Comparison of ENCODE assay signal across 11 cellular contexts in genomic region chr3:12468276-12468675, GRCh38. TPM values are rescaled to one million over a fixed set of nuclear protein-coding genes. Genes with fewer than 3 reads are reported as not detected.
DNase-seq lines count a peak whose midpoint lies in the region; ATAC-seq and TF ChIP-seq lines count a peak whose summit lies in the region.
"Had no signal": no experiment of that assay in that cellular context is flagged by ENCODE, and none has a peak within 500 bp of the region (broad histone marks: within the 10 kb centered on the region; RNA-seq: fewer than 3 reads in every experiment).

No MANE protein-coding gene starts in this region.

- H2BK12ac ChIP-seq in mesenchymal stem cell (ENCODE audit: low read length in 2 of 2) (no peak overlapping the region), trophoblast cell (ENCODE audit: low read length) (peak overlapping the region; percentile 67)

- H4K91ac ChIP-seq in mesenchymal stem cell (ENCODE audit: low read length) (no peak overlapping the region), trophoblast cell (ENCODE audit: low read depth, low read length) (peak overlapping the region; percentile 37)

- H3K18ac ChIP-seq in mesenchymal stem cell (ENCODE audit: low read depth in 1 of 2, low read length in 2 of 2): no peak overlapping the region
- no peak overlapping the region for H3K18ac ChIP-seq in trophoblast cell (ENCODE audit: low read length)

- no peak overlapping the region for H2BK15ac ChIP-seq in mesenchymal stem cell (ENCODE audit: low read depth, poor library complexity, severe bottlenecking)

- no peaks in the 10 kb centered on the region for H3K9me2 ChIP-seq in PC-3 (replicated peaks; ENCODE audit: low read length)

- H2AFZ ChIP-seq in PC-3 (ENCODE audit: low read length): no peak overlapping the region
- H2AFZ ChIP-seq in mesenchymal stem cell (ENCODE audit: low read depth, low read length): no peak overlapping the region
- H2AFZ ChIP-seq in trophoblast cell (ENCODE audit: insufficient read depth, low read length, poor library complexity): no peak overlapping the region

- H4K8ac ChIP-seq in mesenchymal stem cell (ENCODE audit: low read length) (no peak overlapping the region), trophoblast cell (ENCODE audit: low read depth, low read length) (no peak overlapping the region)

- WGBS in mesenchymal stem cell: 85% methylated on average over 6 of the region's 6 CpGs
- no CpG with 5 or more reads among the region's 6 CpGs for WGBS in trophoblast cell (ENCODE audit: extremely low coverage, insufficient coverage, insufficient read length)

- H3K27ac ChIP-seq in PC-3 (ENCODE audit: low read length) (peak overlapping the region; percentile 99), mesenchymal stem cell (ENCODE audit: low read length, poor library complexity, severe bottlenecking) (no peak overlapping the region), trophoblast cell (ENCODE audit: low read depth, low read length) (no peak overlapping the region)

- H3K14ac ChIP-seq in mesenchymal stem cell (ENCODE audit: low read length in 2 of 2) (no peak overlapping the region), trophoblast cell (ENCODE audit: low read length) (peak overlapping the region; percentile 12)

- no peak overlapping the region for H3K4me3 ChIP-seq in PC-3 (ENCODE audit: low read length)
- no peak overlapping the region for H3K4me3 ChIP-seq in mesenchymal stem cell (ENCODE audit: insufficient read depth in 1 of 2, low read depth in 1 of 2, low read length in 2 of 2)
- H3K4me3 ChIP-seq in trophoblast cell (ENCODE audit: low read depth, low read length): no peak overlapping the region

- H2BK120ac ChIP-seq in mesenchymal stem cell (ENCODE audit: low read depth, low read length): no peak overlapping the region
- peak overlapping the region; percentile 9 for H2BK120ac ChIP-seq in trophoblast cell (ENCODE audit: insufficient read depth, low read length, poor library complexity)

- H2BK5ac ChIP-seq in mesenchymal stem cell (ENCODE audit: low read depth, low read length, poor library complexity, severe bottlenecking) (no peak overlapping the region), trophoblast cell (ENCODE audit: low read depth, low read length, poor library complexity) (no peak overlapping the region)

- CTCF ChIA-PET in PC-3 (lab: Charles Lee): interaction anchor here (0.7 kb wide), 1 partner anchor 81 kb away, joined by 6 read pairs; no protein-coding TSS in a partner anchor

- H3K36me3 ChIP-seq in PC-3 (ENCODE audit: low read depth, low read length) (no peaks in the 10 kb centered on the region), mesenchymal stem cell (ENCODE audit: control insufficient read depth in 1 of 2, insufficient read depth in 2 of 2, low read depth in 1 of 2, low read length in 2 of 2) (no peaks in the 10 kb centered on the region), trophoblast cell (ENCODE audit: control insufficient read depth in 1 of 2, insufficient read depth in 2 of 2, low read length in 2 of 2) (no peaks in the 10 kb centered on the region)

- H4K12ac ChIP-seq in trophoblast cell (ENCODE audit: low read depth, low read length): no peak overlapping the region

- H3K9ac ChIP-seq in PC-3 (ENCODE audit: low read length) (0 out of 2 replicates have a peak overlapping the region, but pooled peaks have one; percentile 0), mesenchymal stem cell (ENCODE audit: low read length) (no peak overlapping the region), trophoblast cell (ENCODE audit: low read length) (no peak overlapping the region)

- intact Hi-C loops in PC-3 (cut with micrococcal nuclease): no loop called here

- H4K20me1 ChIP-seq in PC-3 (ENCODE audit: low read length): no peaks in the 10 kb centered on the region

- no peaks in the 10 kb centered on the region for H3K27me3 ChIP-seq in PC-3 (ENCODE audit: low read length)
- H3K27me3 ChIP-seq in mesenchymal stem cell (ENCODE audit: control insufficient read depth in 1 of 2, insufficient read depth in 1 of 2, low read length in 2 of 2): no peaks in the 10 kb centered on the region
- no peaks in the 10 kb centered on the region for H3K27me3 ChIP-seq in trophoblast cell (ENCODE audit: insufficient read depth, low read length)

- TF ChIP-seq CTCF in PC-3 (conservative IDR thresholded peaks at IDR 0.05; ENCODE audit: low read depth, low read length): no peak

- DNase-seq in PC-3: no peak
- no peak for DNase-seq in mesenchymal stem cell
- peak in 1 of 2 donors; percentile 64 for DNase-seq in trophoblast cell
- DNase-seq in GDM1 (lab: John Stamatoyannopoulos, UW): no peak
- DNase-seq in OCI-M1 (lab: John Stamatoyannopoulos, UW): no peak
- DNase-seq: CD8-positive, alpha-beta T cell; COR-L47; HCEC 1CT had no signal

- H3K79me2 ChIP-seq in PC-3 (ENCODE audit: low read length) (peaks cover 12% of the 10 kb centered on the region), trophoblast cell (ENCODE audit: control insufficient read depth, insufficient read depth, low read length, poor library complexity) (no peaks in the 10 kb centered on the region)

- H3K9me3 ChIP-seq in PC-3 (ENCODE audit: low read length) (no peaks in the 10 kb centered on the region), mesenchymal stem cell (ENCODE audit: control insufficient read depth, low read length) (no peaks in the 10 kb centered on the region), trophoblast cell (ENCODE audit: insufficient read depth, low read depth, low read length) (no peaks in the 10 kb centered on the region)

- no peak overlapping the region for H3K23ac ChIP-seq in mesenchymal stem cell (ENCODE audit: low read length in 2 of 2)
- no peak overlapping the region for H3K23ac ChIP-seq in trophoblast cell (ENCODE audit: low read length)

- ATAC-seq in PC-3: no peak
- ATAC-seq in HG02623 (IDR thresholded peaks at IDR 0.05; ENCODE audit: unreplicated experiment): no peak
- no peak for ATAC-seq in HG02678 (IDR thresholded peaks at IDR 0.05; ENCODE audit: unreplicated experiment)
- ATAC-seq: CD8-positive, alpha-beta T cell; HepG2 had no signal

- H3K79me1 ChIP-seq in mesenchymal stem cell (replicated peaks; ENCODE audit: low read length, poor library complexity, severe bottlenecking) (no peaks in the 10 kb centered on the region), trophoblast cell (ENCODE audit: low read length) (peaks cover 8% of the 10 kb centered on the region)

- H3K4me1 ChIP-seq in PC-3 (ENCODE audit: insufficient read depth, low read length) (peaks cover 30% of the 10 kb centered on the region), mesenchymal stem cell (ENCODE audit: control insufficient read depth, insufficient read depth, low read depth, low read length) (peaks cover 22% of the 10 kb centered on the region), trophoblast cell (ENCODE audit: control insufficient read depth in 1 of 2, insufficient read depth in 2 of 2, low read length in 2 of 2) (peaks cover 10 to 27% of the 10 kb centered on the region in 2 experiments)

- no TSS peak for BruUV-seq in PC-3 (replicated peaks; lab: Mats Ljungman, UMichigan)

- H2AK5ac ChIP-seq in mesenchymal stem cell (ENCODE audit: low read length, severe bottlenecking) (peak overlapping the region; percentile 3), trophoblast cell (ENCODE audit: low read length) (peak overlapping the region; percentile 70)

- POLR2A ChIA-PET in PC-3 (lab: Charles Lee; ENCODE audit: unreplicated experiment): no interaction called here

- H3F3A ChIP-seq in PC-3 (ENCODE audit: low read length, unreplicated experiment): peaks cover 13% of the 10 kb centered on the region

- no peak overlapping the region for H3K4me2 ChIP-seq in PC-3 (ENCODE audit: low read length)
- H3K4me2 ChIP-seq in mesenchymal stem cell (ENCODE audit: low read length, poor library complexity, severe bottlenecking): no peak overlapping the region
- H3K4me2 ChIP-seq in trophoblast cell (ENCODE audit: low read length): no peak overlapping the region

- H3K4ac ChIP-seq in mesenchymal stem cell (ENCODE audit: low read depth in 1 of 2, low read length in 2 of 2): no peak overlapping the region
- no peak overlapping the region for H3K4ac ChIP-seq in trophoblast cell (ENCODE audit: low read depth, low read length)

RNA-seq across cellular contexts. Expression of gene TSEN2, which starts 16.0 kb away (rescaled TPM):
- total RNA-seq in PC-3 (2014; rRNA removed): 40.2 and 51.0 TPM in 2 replicates
- 3.8 TPM for polyA plus RNA-seq in mesenchymal stem cell (2013, experiment 1 of 2)
- polyA plus RNA-seq in mesenchymal stem cell (2013, experiment 2 of 2): 4.3 TPM
- 3.4 and 3.7 TPM in 2 replicates for polyA plus RNA-seq in trophoblast cell (2013)
